In genomic region chr7:139798221-139798620, GRCh38 we compare ENCODE assay signal across 9 cellular contexts.
DNase-seq lines count a peak whose midpoint lies in the region; ATAC-seq lines count a peak whose summit lies in the region.
"Had no signal": no experiment of that assay in that cellular context is flagged by ENCODE, and none has a peak within 500 bp of the region (broad histone marks: within the 10 kb centered on the region; RNA-seq: fewer than 3 reads in every experiment).

No MANE protein-coding gene starts in this region.

- no peak for DNase-seq in memory B cell (ENCODE audit: low spot score in 2 of 2)
- DNase-seq in stimulated activated naive CD4-positive, alpha-beta T cell (lab: John Stamatoyannopoulos, UW): no peak
- DNase-seq in NCI-H82 (lab: John Stamatoyannopoulos, UW): no peak
- no peak for DNase-seq in activated CD4-positive, alpha-beta T cell treated with anti-CD3 and anti-CD28 coated beads for 4 hours
- no peak for DNase-seq in cortex of kidney (lab: John Stamatoyannopoulos, UW)
- DNase-seq: hippocampal formation had no signal

- ATAC-seq in GM18508 (IDR thresholded peaks at IDR 0.05; ENCODE audit: insufficient read depth, unreplicated experiment): peak; percentile 72
- peak; percentile 80 for ATAC-seq in GM21515 (IDR thresholded peaks at IDR 0.05; ENCODE audit: unreplicated experiment)
- ATAC-seq in HG03565 (IDR thresholded peaks at IDR 0.05; ENCODE audit: unreplicated experiment): peak; percentile 69
- ATAC-seq in memory B cell (ENCODE audit: low read depth): peak; percentile 79

- H3K27ac Mint-ChIP-seq in memory B cell: no peak overlapping the region

- peak overlapping the region; percentile 1 for H3K4me3 Mint-ChIP-seq in memory B cell

- H3K27me3 Mint-ChIP-seq in memory B cell: no peaks in the 10 kb centered on the region

- peaks cover 11% of the 10 kb centered on the region for H3K36me3 Mint-ChIP-seq in memory B cell

- peaks cover 12% of the 10 kb centered on the region for H3K9me3 Mint-ChIP-seq in memory B cell

- peaks cover 18% of the 10 kb centered on the region for H3K4me1 Mint-ChIP-seq in memory B cell
